ENCODE assay signal across 8 cellular contexts in the genomic region with DNA sequence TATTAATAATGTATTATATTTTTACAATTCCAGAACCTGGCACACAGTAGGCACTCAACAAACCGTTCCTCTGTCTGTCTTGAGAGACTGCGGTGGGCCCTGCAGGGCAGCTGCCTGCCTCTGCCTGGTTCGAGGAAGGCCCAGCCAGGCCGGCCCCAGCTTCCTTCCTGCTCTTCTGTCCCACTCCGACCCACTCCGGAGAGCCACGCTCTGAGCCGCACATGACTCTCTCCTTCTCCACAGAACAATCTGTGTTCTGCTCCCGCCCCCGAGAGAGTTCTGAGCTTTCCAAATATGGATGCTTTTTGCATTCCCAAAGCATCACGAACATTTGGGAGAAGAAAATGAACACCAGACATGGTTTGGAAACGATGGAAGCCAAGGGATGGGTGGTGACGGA. TPM values are rescaled to one million over a fixed set of nuclear protein-coding genes. Genes with fewer than 3 reads are reported as not detected.
DNase-seq lines count a peak whose midpoint lies in the region; ATAC-seq and TF ChIP-seq lines count a peak whose summit lies in the region.

No MANE protein-coding gene starts in this region.

- H3K9me3 Mint-ChIP-seq in memory B cell: peaks cover 4% of the 10 kb centered on the region

- H3K27me3 ChIP-seq in OCI-LY1 (ENCODE audit: insufficient read depth, low read length): no peaks in the 10 kb centered on the region; the same call in 1 of the 2 replicates
- no peaks in the 10 kb centered on the region for H3K27me3 ChIP-seq in colonic mucosa
- H3K27me3 ChIP-seq in thyroid gland: no peaks in the 10 kb centered on the region

- H3K4me3 ChIP-seq in OCI-LY1 (ENCODE audit: low read depth, low read length, poor library complexity, severe bottlenecking) (peak overlapping the region; percentile 52), colonic mucosa (peak overlapping the region; percentile 51), thyroid gland (replicated peaks in 1 of 3) (peak overlapping the region in 1 of 3 donors; percentile 52)

- H3K27me3 Mint-ChIP-seq in memory B cell: peaks cover 3% of the 10 kb centered on the region

- H3K4me1 ChIP-seq in OCI-LY1 (ENCODE audit: insufficient read depth, low read length, severe bottlenecking) (peaks cover 15% of the 10 kb centered on the region), colonic mucosa (peaks cover 4% of the 10 kb centered on the region), thyroid gland (peaks cover 5 to 15% of the 10 kb centered on the region in 2 donors)

- H3K4me3 Mint-ChIP-seq in memory B cell: peak overlapping the region; percentile 82

- H3K9me2 ChIP-seq in OCI-LY1 (ENCODE audit: low read depth, low read length): no peaks in the 10 kb centered on the region

- H3K9me3 ChIP-seq in OCI-LY1 (ENCODE audit: low read length) (peaks cover 8% of the 10 kb centered on the region), colonic mucosa (no peaks in the 10 kb centered on the region), thyroid gland (no peaks in the 10 kb centered on the region)

- DNase-seq in GM04503 (ENCODE audit: low read depth): peak; percentile 36
- DNase-seq in colonic mucosa: peak; percentile 37
- peak in 1 of 2 donors; percentile 32 for DNase-seq in memory B cell (ENCODE audit: low spot score in 2 of 2)
- peak; percentile 18 to 27 for DNase-seq in thyroid gland
- no peak for DNase-seq in NCI-H2227 (lab: John Stamatoyannopoulos, UW; ENCODE audit: unreplicated experiment)
- DNase-seq in NCI-H146 (lab: John Stamatoyannopoulos, UW): no peak

- no peak for TF ChIP-seq POLR2A in thyroid gland (IDR thresholded peaks at IDR 0.05)

- WGBS in thyroid gland, 2 donors: 58 to 64% methylated on average over 13 of the region's 13 CpGs

- peak overlapping the region; percentile 100 for H2AFZ ChIP-seq in OCI-LY1 (ENCODE audit: low read length)

- H3K9ac ChIP-seq in OCI-LY1 (ENCODE audit: low read length) (peak overlapping the region; percentile 61; the same call in 1 of the 2 replicates), colonic mucosa (ENCODE audit: low read depth in 2 of 2, low read length in 2 of 2) (peak overlapping the region; percentile 72 to 92)

- H3K36me3 ChIP-seq in OCI-LY1 (ENCODE audit: insufficient read depth, low read length) (no peaks in the 10 kb centered on the region; the same call in 1 of the 2 replicates), colonic mucosa (no peaks in the 10 kb centered on the region), thyroid gland (no peaks in the 10 kb centered on the region)

- H3K4me1 Mint-ChIP-seq in memory B cell: peaks cover 16% of the 10 kb centered on the region

- H3K27ac ChIP-seq in OCI-LY1 (ENCODE audit: low read depth, low read length, poor library complexity, severe bottlenecking): no peak overlapping the region
- H3K27ac ChIP-seq in colonic mucosa: peak overlapping the region; percentile 76
- H3K27ac ChIP-seq in thyroid gland: peak overlapping the region; percentile 73 to 93 (median 88)

- intact Hi-C loops in colonic mucosa (cut with DNase I) (loop anchor here (10.0 kb wide), 1 partner anchor 374 kb away; no protein-coding TSS in a partner anchor), thyroid gland (cut with DNase I) (loop anchor here (5.0 kb wide), 2 partner anchors 58 to 362 kb away; a partner anchor contains a TSS)

- no peaks in the 10 kb centered on the region for H3K79me2 ChIP-seq in OCI-LY1 (ENCODE audit: insufficient read depth, low read length)

- H3F3A ChIP-seq in OCI-LY1 (ENCODE audit: insufficient read depth, low read length): no peaks in the 10 kb centered on the region

- H3K4me2 ChIP-seq in OCI-LY1 (ENCODE audit: low read length): peak overlapping the region; percentile 77

- no peaks in the 10 kb centered on the region for H3K36me3 Mint-ChIP-seq in memory B cell

- TF ChIP-seq CTCF in OCI-LY1 (IDR thresholded peaks at IDR 0.05; ENCODE audit: low read length): no peak
- no peak for TF ChIP-seq CTCF in colonic mucosa (IDR thresholded peaks at IDR 0.05)
- TF ChIP-seq CTCF in thyroid gland (IDR thresholded peaks at IDR 0.05): no peak

- no peaks in the 10 kb centered on the region for H4K20me1 ChIP-seq in OCI-LY1 (ENCODE audit: insufficient read depth, low read length)

- no peak for ATAC-seq in memory B cell (ENCODE audit: low read depth)
- no peak for ATAC-seq in GM18861 (IDR thresholded peaks at IDR 0.05; ENCODE audit: unreplicated experiment)

- H3K27ac Mint-ChIP-seq in memory B cell: peak overlapping the region; percentile 76

RNA-seq across cellular contexts. Expression of a gene that starts 57.3 kb away (rescaled TPM):
- 10 to 100 TPM in 1 of 2 donors, 1 to 10 TPM in 1; 3.3 to 11.8 TPM for total RNA-seq in colonic mucosa
- total RNA-seq in thyroid gland: 10 to 100 TPM; 19.1 to 87.6 (median 22.1) TPM

Comparison
In these comparisons a context has a peak if more than half of its experiments do, and no peak if none do; other contexts are left out.
1. DNase-seq: peak in GM04503 (single experiment), colonic mucosa (single experiment) and thyroid gland (2 of 2); none in NCI-H2227 (single experiment) and NCI-H146 (single experiment).